Comparison of ENCODE assay signal across 15 cellular contexts in the genomic region with DNA sequence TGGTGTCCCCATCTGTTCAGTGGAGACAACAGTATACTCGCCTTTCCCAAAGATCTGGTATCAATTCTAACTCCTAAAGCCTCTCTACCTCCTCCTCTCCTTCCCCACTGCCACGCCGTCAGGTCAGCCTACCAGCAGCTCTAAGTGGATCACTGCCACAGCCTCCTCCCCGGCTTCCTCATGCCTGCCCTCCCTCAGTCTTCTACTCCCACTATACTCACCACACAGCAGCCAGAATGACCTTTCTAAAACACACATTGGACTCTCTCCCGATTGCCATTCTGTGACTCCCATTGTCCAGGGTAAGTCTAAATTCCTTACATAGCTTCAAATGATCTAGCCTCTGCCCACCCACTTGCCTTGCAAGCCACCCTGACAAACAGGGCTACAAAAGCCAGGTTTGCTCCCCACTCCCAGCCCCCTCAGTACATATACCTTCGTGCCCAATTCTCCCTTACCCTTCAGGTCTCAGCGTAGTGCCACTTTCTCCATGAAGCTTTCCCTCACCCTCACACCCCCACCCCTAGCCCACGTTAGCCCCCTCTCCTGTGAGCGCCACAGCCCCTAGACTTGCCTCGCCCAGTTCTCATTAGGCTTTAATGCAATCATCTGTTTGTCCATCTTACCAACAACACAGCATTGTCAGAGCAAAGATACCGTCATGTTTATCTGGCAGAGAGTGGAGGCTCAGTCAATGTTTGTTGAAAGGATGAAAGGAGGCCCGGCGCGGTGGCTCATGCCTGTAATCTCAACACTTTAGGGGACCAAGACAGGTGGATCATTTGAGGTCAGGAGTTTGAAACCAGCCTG. TPM values are rescaled to one million over a fixed set of nuclear protein-coding genes. Genes with fewer than 3 reads are reported as not detected.
DNase-seq lines count a peak whose midpoint lies in the region; ATAC-seq and TF ChIP-seq lines count a peak whose summit lies in the region.
"Had no signal": no experiment of that assay in that cellular context is flagged by ENCODE, and none has a peak within 500 bp of the region (broad histone marks: within the 10 kb centered on the region; RNA-seq: fewer than 3 reads in every experiment).

No MANE protein-coding gene starts in this region.

- no peaks in the 10 kb centered on the region for H3K9me3 ChIP-seq in vagina

- H3K27ac ChIP-seq in substantia nigra (ENCODE audit: low read depth, low read length, poor library complexity, severe bottlenecking): peak overlapping the region; percentile 85
- H3K27ac ChIP-seq in vagina: no peak overlapping the region

- H3K4me1 ChIP-seq in vagina: no peaks in the 10 kb centered on the region

- no peaks in the 10 kb centered on the region for H3K27me3 ChIP-seq in vagina

- peaks cover 19% of the 10 kb centered on the region for H3K36me3 Mint-ChIP-seq in T-helper 1 cell treated with Interleukin-12 subunit alpha and Interleukin-12 subunit beta and Interleukin-4 antibody, amounts not matched to agents 30 μg/mL and 1 μg/mL, for 36 hours (ENCODE audit: low read depth)

- H3K9me3 Mint-ChIP-seq in T-helper 1 cell treated with Interleukin-12 subunit alpha and Interleukin-12 subunit beta and Interleukin-4 antibody, amounts not matched to agents 30 μg/mL and 1 μg/mL, for 36 hours: no peaks in the 10 kb centered on the region
- H3K9me3 Mint-ChIP-seq: activated T-cell treated with anti-CD3 and anti-CD28 coated beads, Interleukin-2, amount 50 U/mL, for 72 hours; CD8-positive, alpha-beta T cell had no signal

- in situ Hi-C loops in astrocyte of the spinal cord (cut with HindIII; ENCODE audit: low sequenced_read_pairs): no loop called here

- H3K4me3 ChIP-seq in astrocyte of the spinal cord (ENCODE audit: low read depth, low read length) (no peak overlapping the region), vagina (no peak overlapping the region)

- TF ChIP-seq POLR2A in vagina (IDR thresholded peaks at IDR 0.05): no peak

- H3K27ac Mint-ChIP-seq in T-helper 1 cell treated with Interleukin-12 subunit alpha and Interleukin-12 subunit beta and Interleukin-4 antibody, amounts not matched to agents 30 μg/mL and 1 μg/mL, for 36 hours: peak overlapping the region; percentile 13
- H3K27ac Mint-ChIP-seq: activated T-cell treated with anti-CD3 and anti-CD28 coated beads, Interleukin-2, amount 50 U/mL, for 72 hours; CD8-positive, alpha-beta T cell had no signal

- H3K4me1 Mint-ChIP-seq in T-helper 1 cell treated with Interleukin-12 subunit alpha and Interleukin-12 subunit beta and Interleukin-4 antibody, amounts not matched to agents 30 μg/mL and 1 μg/mL, for 36 hours (ENCODE audit: low read depth): peaks cover 8% of the 10 kb centered on the region

- peaks cover 0 to 33% of the 10 kb centered on the region in 2 donors for H3K36me3 ChIP-seq in vagina

- no peak overlapping the region for H3K4me3 Mint-ChIP-seq in T-helper 1 cell treated with Interleukin-12 subunit alpha and Interleukin-12 subunit beta and Interleukin-4 antibody, amounts not matched to agents 30 μg/mL and 1 μg/mL, for 36 hours
- H3K4me3 Mint-ChIP-seq: activated T-cell treated with anti-CD3 and anti-CD28 coated beads, Interleukin-2, amount 50 U/mL, for 72 hours; CD8-positive, alpha-beta T cell had no signal

- TF ChIP-seq CTCF in astrocyte of the spinal cord (IDR thresholded peaks at IDR 0.05; ENCODE audit: low read depth, low read length) (no peak), vagina (IDR thresholded peaks at IDR 0.05) (no peak)

- H3K27me3 Mint-ChIP-seq in T-helper 1 cell treated with Interleukin-12 subunit alpha and Interleukin-12 subunit beta and Interleukin-4 antibody, amounts not matched to agents 30 μg/mL and 1 μg/mL, for 36 hours (ENCODE audit: low read depth): no peaks in the 10 kb centered on the region

- DNase-seq in T-helper 1 cell (no peak), astrocyte of the spinal cord (ENCODE audit: low read depth, low spot score) (peak; percentile 41), left lobe of liver (ENCODE audit: low spot score) (no peak), substantia nigra (lab: John Stamatoyannopoulos, UW) (no peak), vagina (ENCODE audit: extremely low spot score in 2 of 2) (no peak), NCI-H2081 (lab: John Stamatoyannopoulos, UW) (no peak)
- DNase-seq: 8988T; activated T-cell treated with anti-CD3 and anti-CD28 coated beads, Interleukin-2, amount 50 U/mL, for 72 hours; CD8-positive, alpha-beta T cell; KBM-7; NCI-H1417 treated with DMSO at 0.1 percent for 48 hours; stimulated activated naive CD4-positive, alpha-beta T cell treated with Interleukin-2 at 50 U/mL for 16 hours had no signal

- intact Hi-C loops in vagina (cut with DNase I): no loop called here

- peak; percentile 11 for ATAC-seq in left lobe of liver
- ATAC-seq in HG03354 (IDR thresholded peaks at IDR 0.05; ENCODE audit: poor library complexity, severe bottlenecking, unreplicated experiment): no peak
- ATAC-seq: activated T-cell treated with anti-CD3 and anti-CD28 coated beads, Interleukin-2, amount 50 U/mL, for 72 hours; CD8-positive, alpha-beta T cell; Panc1 had no signal

RNA-seq across cellular contexts. Expression of a gene that starts 9.5 kb away (rescaled TPM):
- total RNA-seq in left lobe of liver (0.53 TPM), vagina (3.9 TPM)

RNA-seq across cellular contexts. Expression of a gene that starts 17.7 kb away (rescaled TPM):
- total RNA-seq in left lobe of liver (15.4 TPM), vagina (39.8 TPM)
